In the genomic region with DNA sequence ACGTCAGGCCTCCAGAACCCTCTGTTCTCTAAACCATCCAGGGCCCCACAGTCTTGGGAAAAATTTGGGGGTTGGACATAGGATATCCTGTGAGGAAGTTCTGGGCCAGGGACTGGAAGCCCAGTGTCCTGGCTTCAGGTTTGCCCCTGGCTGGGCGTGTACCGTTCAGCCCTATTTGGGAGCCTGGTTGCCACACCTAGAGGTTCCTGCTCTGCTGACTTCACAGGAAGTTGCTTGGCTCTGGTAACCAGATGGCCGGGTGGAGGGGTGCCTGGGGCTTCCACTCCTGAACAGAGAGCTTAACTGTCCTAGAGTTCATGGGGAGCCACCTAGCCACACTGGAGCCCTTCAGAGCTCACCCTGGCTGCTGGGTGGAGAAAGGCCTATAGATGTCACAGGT, we compare ENCODE assay signal across 8 cellular contexts. TPM values are rescaled to one million over a fixed set of nuclear protein-coding genes. Genes with fewer than 3 reads are reported as not detected.
DNase-seq lines count a peak whose midpoint lies in the region; ATAC-seq and TF ChIP-seq lines count a peak whose summit lies in the region.

No MANE protein-coding gene starts in this region.

- intact Hi-C loops in activated CD4-positive, alpha-beta memory T cell treated with anti-CD3 and anti-CD28 coated beads for 36 hours (cut with micrococcal nuclease): no loop called here
- intact Hi-C loops in left ventricle myocardium inferior (cut with micrococcal nuclease) (no loop called here), spleen (cut with DNase I; ENCODE audit: low total_unique reads) (no loop called here)

- POLR2A ChIA-PET in activated CD4-positive, alpha-beta memory T cell treated with anti-CD3 and anti-CD28 coated beads for 36 hours (lab: Charles Lee): interaction anchor here (0.6 to 2.8 kb wide), 7 partner anchors 12 to 410 kb away, joined by 3 to 35 read pairs (median 4); a partner anchor contains a TSS

- H3K4me1 Mint-ChIP-seq in activated CD4-positive, alpha-beta memory T cell treated with anti-CD3 and anti-CD28 coated beads for 36 hours (ENCODE audit: low read depth): peaks cover 16% of the 10 kb centered on the region

- H3K36me3 ChIP-seq in left ventricle myocardium inferior (no peaks in the 10 kb centered on the region), spleen (peaks cover 0 to 18% (median 0%) of the 10 kb centered on the region in 6 donors)

- H3K27ac ChIP-seq in left ventricle myocardium inferior (replicated peaks) (peak overlapping the region; percentile 98), spleen (peak overlapping the region; percentile 79 to 98 (median 96))

- no peaks in the 10 kb centered on the region for H3K9me3 ChIP-seq in left ventricle myocardium inferior (replicated peaks)
- no peaks in the 10 kb centered on the region for H3K9me3 ChIP-seq in spleen

- peak overlapping the region; percentile 80 for H3K27ac Mint-ChIP-seq in activated CD4-positive, alpha-beta memory T cell treated with anti-CD3 and anti-CD28 coated beads for 36 hours

- no peaks in the 10 kb centered on the region for H3K27me3 ChIP-seq in left ventricle myocardium inferior (ENCODE audit: low read depth)
- no peaks in the 10 kb centered on the region for H3K27me3 ChIP-seq in spleen (replicated peaks in 1 of 7)

- no peaks in the 10 kb centered on the region for H3K27me3 Mint-ChIP-seq in activated CD4-positive, alpha-beta memory T cell treated with anti-CD3 and anti-CD28 coated beads for 36 hours

- CTCF ChIA-PET in activated CD4-positive, alpha-beta memory T cell treated with anti-CD3 and anti-CD28 coated beads for 36 hours (lab: Charles Lee): interaction anchor here (0.9 to 1.8 kb wide), 4 partner anchors 14 to 114 kb away, joined by 3 to 8 read pairs (median 3); a partner anchor contains a TSS

- ATAC-seq in activated CD4-positive, CD25-positive, alpha-beta regulatory T cell treated with anti-CD3 and anti-CD28 coated beads, Interleukin-2, amount 50 U/mL, for 24 hours: peak; percentile 15 to 34
- ATAC-seq in HG03097 (IDR thresholded peaks at IDR 0.05; ENCODE audit: low FRiP score, unreplicated experiment): no peak

- WGBS in spleen, 5 donors: 6 to 50% (median 29%) methylated on average over 1 to 4 of the region's 4 CpGs

- H3K4me3 ChIP-seq in left ventricle myocardium inferior: peak overlapping the region; percentile 84
- peak overlapping the region; percentile 42 to 84 (median 68) for H3K4me3 ChIP-seq in spleen

- H3K36me3 Mint-ChIP-seq in activated CD4-positive, alpha-beta memory T cell treated with anti-CD3 and anti-CD28 coated beads for 36 hours: peaks cover 8% of the 10 kb centered on the region

- TF ChIP-seq CTCF in left ventricle myocardium inferior (IDR thresholded peaks at IDR 0.05; ENCODE audit: borderline replicate concordance): no peak
- no peak for TF ChIP-seq CTCF in spleen (IDR thresholded peaks at IDR 0.05 in 8 of 11, conservative IDR thresholded peaks at IDR 0.05 in 3 of 11)

- TF ChIP-seq POLR2A in spleen (IDR thresholded peaks at IDR 0.05): no peak

- H3K4me1 ChIP-seq in left ventricle myocardium inferior (peaks cover 27% of the 10 kb centered on the region), spleen (peaks cover 0 to 52% (median 36%) of the 10 kb centered on the region in 6 donors)

- no peak for DNase-seq in activated CD4-positive, CD25-positive, alpha-beta regulatory T cell treated with anti-CD3 and anti-CD28 coated beads, Interleukin-2, amount 50 U/mL, for 72 hours
- DNase-seq in activated CD4-positive, alpha-beta memory T cell treated with anti-CD3 and anti-CD28 coated beads for 36 hours: peak; percentile 57
- DNase-seq in left ventricle myocardium inferior (no peak), spleen (peak; percentile 90), SW 1271 (lab: John Stamatoyannopoulos, UW) (no peak), D341Med (ENCODE audit: low spot score) (no peak)

- H3K4me3 Mint-ChIP-seq in activated CD4-positive, alpha-beta memory T cell treated with anti-CD3 and anti-CD28 coated beads for 36 hours: peak overlapping the region; percentile 80

- no peaks in the 10 kb centered on the region for H3K9me3 Mint-ChIP-seq in activated CD4-positive, alpha-beta memory T cell treated with anti-CD3 and anti-CD28 coated beads for 36 hours

RNA-seq across cellular contexts. Expression of a gene that starts 1.1 kb away (rescaled TPM):
- total RNA-seq in activated CD4-positive, alpha-beta memory T cell treated with anti-CD3 and anti-CD28 coated beads for 36 hours: 10 to 100 TPM; 58.6 to 66.4 TPM
- 39.8 TPM for total RNA-seq in left ventricle myocardium inferior
- total RNA-seq in spleen: 100 to 1,000 TPM in 1 of 7 donors, 10 to 100 TPM in 6; 70.1 to 107 (median 76.3) TPM
- 100 to 1,000 TPM in 2 of 3 donors, 10 to 100 TPM in 1; 65.7 to 135 (median 115) TPM for polyA plus RNA-seq in spleen

RNA-seq across cellular contexts. Expression of a gene that starts 3.4 kb away (rescaled TPM):
- total RNA-seq in activated CD4-positive, alpha-beta memory T cell treated with anti-CD3 and anti-CD28 coated beads for 36 hours: 10 to 100 TPM; 12.5 to 13.3 TPM
- 56.3 TPM for total RNA-seq in left ventricle myocardium inferior
- 10 to 100 TPM; 25.9 to 54.5 (median 43.5) TPM for total RNA-seq in spleen
- polyA plus RNA-seq in spleen: 10 to 100 TPM; 18.1 to 26.5 (median 22.5) TPM

RNA-seq across cellular contexts. Expression of a gene that starts 14.3 kb away (rescaled TPM):
- total RNA-seq in activated CD4-positive, alpha-beta memory T cell treated with anti-CD3 and anti-CD28 coated beads for 36 hours: 1,000 to 10,000 TPM; 3,597 to 3,654 TPM
- total RNA-seq in left ventricle myocardium inferior: 1,850 TPM
- 1,000 to 10,000 TPM; 2,711 to 4,089 (median 3,238) TPM for total RNA-seq in spleen
- 1,000 to 10,000 TPM; 6,919 to 9,324 (median 8,870) TPM for polyA plus RNA-seq in spleen

RNA-seq across cellular contexts. Expression of a gene that starts 16.0 kb away (rescaled TPM):
- total RNA-seq in activated CD4-positive, alpha-beta memory T cell treated with anti-CD3 and anti-CD28 coated beads for 36 hours: 10 to 100 TPM; 30.8 to 31.6 TPM
- total RNA-seq in left ventricle myocardium inferior: 84.1 TPM
- 100 to 1,000 TPM in 3 of 7 donors, 10 to 100 TPM in 4; 80.3 to 127 (median 99.9) TPM for total RNA-seq in spleen
- polyA plus RNA-seq in spleen: 10 to 100 TPM; 34.2 to 62.3 (median 44.1) TPM

RNA-seq across cellular contexts. Expression of a gene that starts 24.5 kb away (rescaled TPM):
- 100 to 1,000 TPM; 119 to 121 TPM for total RNA-seq in activated CD4-positive, alpha-beta memory T cell treated with anti-CD3 and anti-CD28 coated beads for 36 hours
- total RNA-seq in left ventricle myocardium inferior (79.3 TPM), spleen (100 to 1,000 TPM in 6 of 7 donors, 10 to 100 TPM in 1; 88.7 to 137 (median 111) TPM)
- 100 to 1,000 TPM in 2 of 3 donors, 10 to 100 TPM in 1; 56.2 to 125 (median 107) TPM for polyA plus RNA-seq in spleen

Comparison
In these comparisons a context has a peak if more than half of its experiments do, and no peak if none do; other contexts are left out.
1. DNase-seq: peak in activated CD4-positive, alpha-beta memory T cell treated with anti-CD3 and anti-CD28 coated beads for 36 hours (single experiment) and spleen (single experiment); none in activated CD4-positive, CD25-positive, alpha-beta regulatory T cell treated with anti-CD3 and anti-CD28 coated beads, Interleukin-2, amount 50 U/mL, for 72 hours (single experiment), left ventricle myocardium inferior (single experiment), SW 1271 (0 of 2) and D341Med (single experiment).